ENCODE assay signal across 1 cellular context in the genomic region with DNA sequence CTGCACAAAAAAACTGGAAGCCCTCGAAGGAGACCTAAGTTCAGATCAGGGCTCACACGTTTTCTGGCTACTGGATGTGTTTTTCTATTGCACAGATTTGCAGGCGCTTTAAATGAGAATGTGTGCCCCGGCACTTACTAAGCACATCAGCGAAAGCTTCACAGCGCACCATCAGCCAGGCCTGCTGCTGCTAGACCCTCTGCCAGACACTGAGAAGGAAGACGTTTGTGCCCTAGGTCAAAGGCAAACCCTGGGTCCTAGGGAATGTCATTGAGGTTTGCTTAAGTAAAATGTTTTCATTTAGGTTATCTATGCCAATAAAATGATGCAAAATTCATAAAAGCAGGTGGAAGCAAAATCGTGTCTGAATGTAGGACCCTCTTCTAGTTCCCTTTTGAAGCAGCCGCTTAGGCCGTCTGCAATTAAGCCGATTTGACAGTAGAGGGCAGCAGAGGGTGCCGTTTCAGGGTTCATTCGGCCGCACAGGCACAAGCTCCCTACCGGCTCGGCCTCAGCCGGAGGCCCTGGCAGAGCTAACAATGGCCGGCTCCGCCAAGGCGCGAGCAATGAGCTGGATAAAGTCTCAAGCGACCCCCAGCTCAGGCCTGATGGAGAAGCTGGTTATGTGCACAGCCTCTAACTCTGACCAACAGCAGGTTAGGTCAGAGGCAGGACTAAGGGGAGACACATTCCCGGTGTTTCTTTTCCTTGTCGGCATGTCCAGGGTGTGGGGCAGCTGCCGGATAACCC.
TF ChIP-seq lines count a peak whose summit lies in the region.

No MANE protein-coding gene starts in this region.

TF ChIP-seq in HepG2, 621 proteins besides CTCF, POLR2A, EP300 and RAD21 (continued from another document and continues in another):
- TF ChIP-seq, protein P1, sequence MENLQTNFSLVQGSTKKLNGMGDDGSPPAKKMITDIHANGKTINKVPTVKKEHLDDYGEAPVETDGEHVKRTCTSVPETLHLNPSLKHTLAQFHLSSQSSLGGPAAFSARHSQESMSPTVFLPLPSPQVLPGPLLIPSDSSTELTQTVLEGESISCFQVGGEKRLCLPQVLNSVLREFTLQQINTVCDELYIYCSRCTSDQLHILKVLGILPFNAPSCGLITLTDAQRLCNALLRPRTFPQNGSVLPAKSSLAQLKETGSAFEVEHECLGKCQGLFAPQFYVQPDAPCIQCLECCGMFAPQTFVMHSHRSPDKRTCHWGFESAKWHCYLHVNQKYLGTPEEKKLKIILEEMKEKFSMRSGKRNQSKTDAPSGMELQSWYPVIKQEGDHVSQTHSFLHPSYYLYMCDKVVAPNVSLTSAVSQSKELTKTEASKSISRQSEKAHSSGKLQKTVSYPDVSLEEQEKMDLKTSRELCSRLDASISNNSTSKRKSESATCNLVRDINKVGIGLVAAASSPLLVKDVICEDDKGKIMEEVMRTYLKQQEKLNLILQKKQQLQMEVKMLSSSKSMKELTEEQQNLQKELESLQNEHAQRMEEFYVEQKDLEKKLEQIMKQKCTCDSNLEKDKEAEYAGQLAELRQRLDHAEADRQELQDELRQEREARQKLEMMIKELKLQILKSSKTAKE (CRISPR knock-in tag; IDR thresholded peaks at IDR 0.05; ENCODE audit: borderline replicate concordance): no peak
- TF ChIP-seq POGZ (CRISPR knock-in tag; IDR thresholded peaks at IDR 0.05) (no peak), KLF11 (CRISPR knock-in tag; IDR thresholded peaks at IDR 0.05) (0 out of 2 replicates have a peak, but pooled peaks have one; percentile 68), ZSCAN12 (CRISPR knock-in tag; IDR thresholded peaks at IDR 0.05) (no peak), ZNF660 (CRISPR knock-in tag; IDR thresholded peaks at IDR 0.05; ENCODE audit: borderline replicate concordance, low read depth) (no peak), ZNF207 (IDR thresholded peaks at IDR 0.05; ENCODE audit: borderline replicate concordance) (no peak), REL (CRISPR knock-in tag; conservative IDR thresholded peaks at IDR 0.05) (no peak), NR1H2 (CRISPR knock-in tag; IDR thresholded peaks at IDR 0.05; ENCODE audit: borderline replicate concordance, low read depth) (no peak), STAT5B (CRISPR knock-in tag; IDR thresholded peaks at IDR 0.05) (no peak), ZNF589 (CRISPR knock-in tag; conservative IDR thresholded peaks at IDR 0.05) (no peak), ZNF775 (CRISPR knock-in tag; IDR thresholded peaks at IDR 0.05; ENCODE audit: borderline replicate concordance) (no peak), ZMYM3 (CRISPR knock-in tag; IDR thresholded peaks at IDR 0.05) (no peak), FOXO1 (CRISPR knock-in tag; IDR thresholded peaks at IDR 0.05) (0 out of 2 replicates have a peak, but pooled peaks have one; percentile 30), FOXC1 (CRISPR knock-in tag; IDR thresholded peaks at IDR 0.05; ENCODE audit: borderline replicate concordance) (no peak), KDM3A (CRISPR knock-in tag; IDR thresholded peaks at IDR 0.05; ENCODE audit: low read depth) (peak; percentile 88), MEIS1 (CRISPR knock-in tag; IDR thresholded peaks at IDR 0.05; ENCODE audit: borderline replicate concordance) (no peak; the same call in 1 of the 2 replicates), TBL1XR1 (IDR thresholded peaks at IDR 0.05; ENCODE audit: borderline replicate concordance, low read length, partially characterized antibody) (peak; percentile 57), MTF2 (CRISPR knock-in tag; IDR thresholded peaks at IDR 0.05; ENCODE audit: borderline replicate concordance) (0 out of 2 replicates have a peak, but pooled peaks have one; percentile 28), SAFB2 (CRISPR knock-in tag; IDR thresholded peaks at IDR 0.05; ENCODE audit: borderline replicate concordance, low read depth) (no peak), RBM39 (IDR thresholded peaks at IDR 0.05; ENCODE audit: low read depth, low read length, poor library complexity, severe bottlenecking) (no peak), HHEX (CRISPR knock-in tag; IDR thresholded peaks at IDR 0.05) (no peak), CENPX (CRISPR knock-in tag; IDR thresholded peaks at IDR 0.05) (no peak), DNMT1 (CRISPR knock-in tag; IDR thresholded peaks at IDR 0.05) (no peak), ZNF101 (CRISPR knock-in tag; IDR thresholded peaks at IDR 0.05; ENCODE audit: borderline replicate concordance, low read depth) (no peak)
- TF ChIP-seq, protein P2, sequence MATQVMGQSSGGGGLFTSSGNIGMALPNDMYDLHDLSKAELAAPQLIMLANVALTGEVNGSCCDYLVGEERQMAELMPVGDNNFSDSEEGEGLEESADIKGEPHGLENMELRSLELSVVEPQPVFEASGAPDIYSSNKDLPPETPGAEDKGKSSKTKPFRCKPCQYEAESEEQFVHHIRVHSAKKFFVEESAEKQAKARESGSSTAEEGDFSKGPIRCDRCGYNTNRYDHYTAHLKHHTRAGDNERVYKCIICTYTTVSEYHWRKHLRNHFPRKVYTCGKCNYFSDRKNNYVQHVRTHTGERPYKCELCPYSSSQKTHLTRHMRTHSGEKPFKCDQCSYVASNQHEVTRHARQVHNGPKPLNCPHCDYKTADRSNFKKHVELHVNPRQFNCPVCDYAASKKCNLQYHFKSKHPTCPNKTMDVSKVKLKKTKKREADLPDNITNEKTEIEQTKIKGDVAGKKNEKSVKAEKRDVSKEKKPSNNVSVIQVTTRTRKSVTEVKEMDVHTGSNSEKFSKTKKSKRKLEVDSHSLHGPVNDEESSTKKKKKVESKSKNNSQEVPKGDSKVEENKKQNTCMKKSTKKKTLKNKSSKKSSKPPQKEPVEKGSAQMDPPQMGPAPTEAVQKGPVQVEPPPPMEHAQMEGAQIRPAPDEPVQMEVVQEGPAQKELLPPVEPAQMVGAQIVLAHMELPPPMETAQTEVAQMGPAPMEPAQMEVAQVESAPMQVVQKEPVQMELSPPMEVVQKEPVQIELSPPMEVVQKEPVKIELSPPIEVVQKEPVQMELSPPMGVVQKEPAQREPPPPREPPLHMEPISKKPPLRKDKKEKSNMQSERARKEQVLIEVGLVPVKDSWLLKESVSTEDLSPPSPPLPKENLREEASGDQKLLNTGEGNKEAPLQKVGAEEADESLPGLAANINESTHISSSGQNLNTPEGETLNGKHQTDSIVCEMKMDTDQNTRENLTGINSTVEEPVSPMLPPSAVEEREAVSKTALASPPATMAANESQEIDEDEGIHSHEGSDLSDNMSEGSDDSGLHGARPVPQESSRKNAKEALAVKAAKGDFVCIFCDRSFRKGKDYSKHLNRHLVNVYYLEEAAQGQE (IDR thresholded peaks at IDR 0.05; ENCODE audit: borderline replicate concordance in 1 of 2, low read depth in 1 of 2, low read length in 2 of 2): no peak
- TF ChIP-seq, protein P3, sequence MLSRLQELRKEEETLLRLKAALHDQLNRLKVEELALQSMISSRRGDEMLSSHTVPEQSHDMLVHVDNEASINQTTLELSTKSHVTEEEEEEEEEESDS (CRISPR knock-in tag; IDR thresholded peaks at IDR 0.05; ENCODE audit: borderline replicate concordance): no peak
- TF ChIP-seq, protein P4, sequence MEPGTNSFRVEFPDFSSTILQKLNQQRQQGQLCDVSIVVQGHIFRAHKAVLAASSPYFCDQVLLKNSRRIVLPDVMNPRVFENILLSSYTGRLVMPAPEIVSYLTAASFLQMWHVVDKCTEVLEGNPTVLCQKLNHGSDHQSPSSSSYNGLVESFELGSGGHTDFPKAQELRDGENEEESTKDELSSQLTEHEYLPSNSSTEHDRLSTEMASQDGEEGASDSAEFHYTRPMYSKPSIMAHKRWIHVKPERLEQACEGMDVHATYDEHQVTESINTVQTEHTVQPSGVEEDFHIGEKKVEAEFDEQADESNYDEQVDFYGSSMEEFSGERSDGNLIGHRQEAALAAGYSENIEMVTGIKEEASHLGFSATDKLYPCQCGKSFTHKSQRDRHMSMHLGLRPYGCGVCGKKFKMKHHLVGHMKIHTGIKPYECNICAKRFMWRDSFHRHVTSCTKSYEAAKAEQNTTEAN (CRISPR knock-in tag; conservative IDR thresholded peaks at IDR 0.05): no peak
- TF ChIP-seq, protein P5, sequence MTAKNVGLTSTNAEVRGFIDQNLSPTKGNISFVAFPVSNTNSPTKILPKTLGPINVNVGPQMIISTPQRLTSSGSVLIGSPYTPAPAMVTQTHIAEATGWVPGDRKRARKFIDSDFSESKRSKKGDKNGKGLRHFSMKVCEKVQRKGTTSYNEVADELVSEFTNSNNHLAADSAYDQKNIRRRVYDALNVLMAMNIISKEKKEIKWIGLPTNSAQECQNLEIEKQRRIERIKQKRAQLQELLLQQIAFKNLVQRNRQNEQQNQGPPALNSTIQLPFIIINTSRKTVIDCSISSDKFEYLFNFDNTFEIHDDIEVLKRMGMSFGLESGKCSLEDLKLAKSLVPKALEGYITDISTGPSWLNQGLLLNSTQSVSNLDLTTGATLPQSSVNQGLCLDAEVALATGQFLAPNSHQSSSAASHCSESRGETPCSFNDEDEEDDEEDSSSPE (CRISPR knock-in tag; IDR thresholded peaks at IDR 0.05): no peak
- TF ChIP-seq, protein P6, sequence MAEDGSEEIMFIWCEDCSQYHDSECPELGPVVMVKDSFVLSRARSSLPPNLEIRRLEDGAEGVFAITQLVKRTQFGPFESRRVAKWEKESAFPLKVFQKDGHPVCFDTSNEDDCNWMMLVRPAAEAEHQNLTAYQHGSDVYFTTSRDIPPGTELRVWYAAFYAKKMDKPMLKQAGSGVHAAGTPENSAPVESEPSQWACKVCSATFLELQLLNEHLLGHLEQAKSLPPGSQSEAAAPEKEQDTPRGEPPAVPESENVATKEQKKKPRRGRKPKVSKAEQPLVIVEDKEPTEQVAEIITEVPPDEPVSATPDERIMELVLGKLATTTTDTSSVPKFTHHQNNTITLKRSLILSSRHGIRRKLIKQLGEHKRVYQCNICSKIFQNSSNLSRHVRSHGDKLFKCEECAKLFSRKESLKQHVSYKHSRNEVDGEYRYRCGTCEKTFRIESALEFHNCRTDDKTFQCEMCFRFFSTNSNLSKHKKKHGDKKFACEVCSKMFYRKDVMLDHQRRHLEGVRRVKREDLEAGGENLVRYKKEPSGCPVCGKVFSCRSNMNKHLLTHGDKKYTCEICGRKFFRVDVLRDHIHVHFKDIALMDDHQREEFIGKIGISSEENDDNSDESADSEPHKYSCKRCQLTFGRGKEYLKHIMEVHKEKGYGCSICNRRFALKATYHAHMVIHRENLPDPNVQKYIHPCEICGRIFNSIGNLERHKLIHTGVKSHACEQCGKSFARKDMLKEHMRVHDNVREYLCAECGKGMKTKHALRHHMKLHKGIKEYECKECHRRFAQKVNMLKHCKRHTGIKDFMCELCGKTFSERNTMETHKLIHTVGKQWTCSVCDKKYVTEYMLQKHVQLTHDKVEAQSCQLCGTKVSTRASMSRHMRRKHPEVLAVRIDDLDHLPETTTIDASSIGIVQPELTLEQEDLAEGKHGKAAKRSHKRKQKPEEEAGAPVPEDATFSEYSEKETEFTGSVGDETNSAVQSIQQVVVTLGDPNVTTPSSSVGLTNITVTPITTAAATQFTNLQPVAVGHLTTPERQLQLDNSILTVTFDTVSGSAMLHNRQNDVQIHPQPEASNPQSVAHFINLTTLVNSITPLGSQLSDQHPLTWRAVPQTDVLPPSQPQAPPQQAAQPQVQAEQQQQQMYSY (CRISPR knock-in tag; IDR thresholded peaks at IDR 0.05): no peak
- TF ChIP-seq, protein P7, sequence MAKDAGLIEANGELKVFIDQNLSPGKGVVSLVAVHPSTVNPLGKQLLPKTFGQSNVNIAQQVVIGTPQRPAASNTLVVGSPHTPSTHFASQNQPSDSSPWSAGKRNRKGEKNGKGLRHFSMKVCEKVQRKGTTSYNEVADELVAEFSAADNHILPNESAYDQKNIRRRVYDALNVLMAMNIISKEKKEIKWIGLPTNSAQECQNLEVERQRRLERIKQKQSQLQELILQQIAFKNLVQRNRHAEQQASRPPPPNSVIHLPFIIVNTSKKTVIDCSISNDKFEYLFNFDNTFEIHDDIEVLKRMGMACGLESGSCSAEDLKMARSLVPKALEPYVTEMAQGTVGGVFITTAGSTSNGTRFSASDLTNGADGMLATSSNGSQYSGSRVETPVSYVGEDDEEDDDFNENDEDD (CRISPR knock-in tag; IDR thresholded peaks at IDR 0.05; ENCODE audit: borderline replicate concordance): 0 out of 2 replicates have a peak, but pooled peaks have one; percentile 22
- TF ChIP-seq, protein P8, sequence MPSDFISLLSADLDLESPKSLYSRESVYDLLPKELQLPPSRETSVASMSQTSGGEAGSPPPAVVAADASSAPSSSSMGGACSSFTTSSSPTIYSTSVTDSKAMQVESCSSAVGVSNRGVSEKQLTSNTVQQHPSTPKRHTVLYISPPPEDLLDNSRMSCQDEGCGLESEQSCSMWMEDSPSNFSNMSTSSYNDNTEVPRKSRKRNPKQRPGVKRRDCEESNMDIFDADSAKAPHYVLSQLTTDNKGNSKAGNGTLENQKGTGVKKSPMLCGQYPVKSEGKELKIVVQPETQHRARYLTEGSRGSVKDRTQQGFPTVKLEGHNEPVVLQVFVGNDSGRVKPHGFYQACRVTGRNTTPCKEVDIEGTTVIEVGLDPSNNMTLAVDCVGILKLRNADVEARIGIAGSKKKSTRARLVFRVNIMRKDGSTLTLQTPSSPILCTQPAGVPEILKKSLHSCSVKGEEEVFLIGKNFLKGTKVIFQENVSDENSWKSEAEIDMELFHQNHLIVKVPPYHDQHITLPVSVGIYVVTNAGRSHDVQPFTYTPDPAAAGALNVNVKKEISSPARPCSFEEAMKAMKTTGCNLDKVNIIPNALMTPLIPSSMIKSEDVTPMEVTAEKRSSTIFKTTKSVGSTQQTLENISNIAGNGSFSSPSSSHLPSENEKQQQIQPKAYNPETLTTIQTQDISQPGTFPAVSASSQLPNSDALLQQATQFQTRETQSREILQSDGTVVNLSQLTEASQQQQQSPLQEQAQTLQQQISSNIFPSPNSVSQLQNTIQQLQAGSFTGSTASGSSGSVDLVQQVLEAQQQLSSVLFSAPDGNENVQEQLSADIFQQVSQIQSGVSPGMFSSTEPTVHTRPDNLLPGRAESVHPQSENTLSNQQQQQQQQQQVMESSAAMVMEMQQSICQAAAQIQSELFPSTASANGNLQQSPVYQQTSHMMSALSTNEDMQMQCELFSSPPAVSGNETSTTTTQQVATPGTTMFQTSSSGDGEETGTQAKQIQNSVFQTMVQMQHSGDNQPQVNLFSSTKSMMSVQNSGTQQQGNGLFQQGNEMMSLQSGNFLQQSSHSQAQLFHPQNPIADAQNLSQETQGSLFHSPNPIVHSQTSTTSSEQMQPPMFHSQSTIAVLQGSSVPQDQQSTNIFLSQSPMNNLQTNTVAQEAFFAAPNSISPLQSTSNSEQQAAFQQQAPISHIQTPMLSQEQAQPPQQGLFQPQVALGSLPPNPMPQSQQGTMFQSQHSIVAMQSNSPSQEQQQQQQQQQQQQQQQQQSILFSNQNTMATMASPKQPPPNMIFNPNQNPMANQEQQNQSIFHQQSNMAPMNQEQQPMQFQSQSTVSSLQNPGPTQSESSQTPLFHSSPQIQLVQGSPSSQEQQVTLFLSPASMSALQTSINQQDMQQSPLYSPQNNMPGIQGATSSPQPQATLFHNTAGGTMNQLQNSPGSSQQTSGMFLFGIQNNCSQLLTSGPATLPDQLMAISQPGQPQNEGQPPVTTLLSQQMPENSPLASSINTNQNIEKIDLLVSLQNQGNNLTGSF (CRISPR knock-in tag; IDR thresholded peaks at IDR 0.05): no peak
- TF ChIP-seq, protein P9, sequence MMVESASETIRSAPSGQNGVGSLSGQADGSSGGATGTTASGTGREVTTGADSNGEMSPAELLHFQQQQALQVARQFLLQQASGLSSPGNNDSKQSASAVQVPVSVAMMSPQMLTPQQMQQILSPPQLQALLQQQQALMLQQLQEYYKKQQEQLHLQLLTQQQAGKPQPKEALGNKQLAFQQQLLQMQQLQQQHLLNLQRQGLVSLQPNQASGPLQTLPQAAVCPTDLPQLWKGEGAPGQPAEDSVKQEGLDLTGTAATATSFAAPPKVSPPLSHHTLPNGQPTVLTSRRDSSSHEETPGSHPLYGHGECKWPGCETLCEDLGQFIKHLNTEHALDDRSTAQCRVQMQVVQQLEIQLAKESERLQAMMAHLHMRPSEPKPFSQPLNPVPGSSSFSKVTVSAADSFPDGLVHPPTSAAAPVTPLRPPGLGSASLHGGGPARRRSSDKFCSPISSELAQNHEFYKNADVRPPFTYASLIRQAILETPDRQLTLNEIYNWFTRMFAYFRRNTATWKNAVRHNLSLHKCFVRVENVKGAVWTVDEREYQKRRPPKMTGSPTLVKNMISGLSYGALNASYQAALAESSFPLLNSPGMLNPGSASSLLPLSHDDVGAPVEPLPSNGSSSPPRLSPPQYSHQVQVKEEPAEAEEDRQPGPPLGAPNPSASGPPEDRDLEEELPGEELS (CRISPR knock-in tag; IDR thresholded peaks at IDR 0.05): no peak
